Comparison of ENCODE assay signal across 26 cellular contexts in the genomic region with DNA sequence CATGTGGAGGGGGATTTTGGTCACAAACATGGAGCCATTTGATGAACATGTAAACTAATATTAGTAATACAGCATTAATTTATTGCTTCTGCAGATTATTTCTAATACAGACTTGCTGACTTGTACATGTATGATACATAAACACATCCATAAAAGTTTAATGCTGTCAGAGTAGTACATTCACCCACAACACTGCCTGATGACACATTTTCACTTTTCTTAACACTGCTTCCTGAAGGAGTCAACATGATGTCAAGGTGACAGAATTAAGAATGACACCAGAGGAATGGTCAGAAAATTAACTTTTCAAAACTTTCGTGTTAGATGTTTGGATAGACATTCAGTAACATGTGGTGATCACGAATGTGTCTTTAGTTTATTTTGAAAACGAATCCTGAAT.
"Had no signal": no experiment of that assay in that cellular context is flagged by ENCODE, and none has a peak within 500 bp of the region (broad histone marks: within the 10 kb centered on the region; RNA-seq: fewer than 3 reads in every experiment).

No MANE protein-coding gene starts in this region.

- ATAC-seq: left colon; left ventricle myocardium superior; psoas muscle; right lobe of liver; stimulated activated naive B cell treated with anti-CD40 and anti-IgM and Interleukin-4, amounts not matched to agents 10 μg/mL and 1 μg/mL and 100 μg/mL, for 72 hours; stimulated activated naive CD8-positive, alpha-beta T cell treated with anti-CD3 and anti-CD28 coated beads, Interleukin-15, amount 100 ng/mL, for 72 hours; upper lobe of right lung had no signal

- H3K4me2 ChIP-seq: hepatocyte had no signal

- FAIRE-seq: endothelial cell of umbilical vein had no signal

- H3K4me1 ChIP-seq: parathyroid adenoma, psoas muscle, right lobe of liver, testis, tibial nerve, upper lobe of right lung had no signal

- H3K9me3 ChIP-seq: psoas muscle, right lobe of liver, spleen, testis, tibial nerve, upper lobe of right lung had no signal

- DNase-seq: effector CD4-positive, alpha-beta T cell; endodermal cell; erythroblast; foreskin melanocyte; head of caudate nucleus; left colon; left ventricle myocardium superior; mesenchymal stem cell; midbrain; psoas muscle; retina; right lobe of liver; spleen; stimulated activated CD4-positive, alpha-beta T cell treated with anti-CD3 and anti-CD28 coated beads, Interleukin-15, amount 100 ng/mL, for 24 hours; stimulated activated CD4-positive, alpha-beta T cell treated with anti-CD3 and anti-CD28 coated beads, Interleukin-1b, Interleukin-23, amount 100 ng/mL, for 48 hours; stimulated activated CD4-positive, alpha-beta T cell treated with anti-CD3 and anti-CD28 coated beads, Interleukin-4, amount 100 ng/mL, for 24 hours; stimulated activated naive B cell treated with anti-CD40 and anti-IgM and Interleukin-4, amounts not matched to agents 10 μg/mL and 1 μg/mL and 100 μg/mL, for 72 hours; stimulated activated naive CD8-positive, alpha-beta T cell treated with anti-CD3 and anti-CD28 coated beads, Interleukin-15, amount 100 ng/mL, for 72 hours; testis; upper lobe of right lung had no signal

- H3K79me2 ChIP-seq: hepatocyte, parathyroid adenoma had no signal

- H3K36me3 ChIP-seq: right lobe of liver, spleen, tibial nerve, upper lobe of right lung had no signal

- H3K27ac ChIP-seq: coronary artery, hepatocyte, parathyroid adenoma, psoas muscle, right lobe of liver, spleen, testis, tibial nerve, upper lobe of right lung had no signal

- H3K4me3 ChIP-seq: coronary artery, hepatocyte, lung, psoas muscle, right lobe of liver, spleen, testis, tibial nerve, upper lobe of right lung had no signal

- H3K27me3 ChIP-seq: hepatocyte, right lobe of liver, spleen, testis, tibial nerve, upper lobe of right lung had no signal

- H3K9ac ChIP-seq: parathyroid adenoma had no signal

- H2AFZ ChIP-seq: hepatocyte, parathyroid adenoma had no signal
